Comparison of ENCODE assay signal across 7 cellular contexts in the genomic region with DNA sequence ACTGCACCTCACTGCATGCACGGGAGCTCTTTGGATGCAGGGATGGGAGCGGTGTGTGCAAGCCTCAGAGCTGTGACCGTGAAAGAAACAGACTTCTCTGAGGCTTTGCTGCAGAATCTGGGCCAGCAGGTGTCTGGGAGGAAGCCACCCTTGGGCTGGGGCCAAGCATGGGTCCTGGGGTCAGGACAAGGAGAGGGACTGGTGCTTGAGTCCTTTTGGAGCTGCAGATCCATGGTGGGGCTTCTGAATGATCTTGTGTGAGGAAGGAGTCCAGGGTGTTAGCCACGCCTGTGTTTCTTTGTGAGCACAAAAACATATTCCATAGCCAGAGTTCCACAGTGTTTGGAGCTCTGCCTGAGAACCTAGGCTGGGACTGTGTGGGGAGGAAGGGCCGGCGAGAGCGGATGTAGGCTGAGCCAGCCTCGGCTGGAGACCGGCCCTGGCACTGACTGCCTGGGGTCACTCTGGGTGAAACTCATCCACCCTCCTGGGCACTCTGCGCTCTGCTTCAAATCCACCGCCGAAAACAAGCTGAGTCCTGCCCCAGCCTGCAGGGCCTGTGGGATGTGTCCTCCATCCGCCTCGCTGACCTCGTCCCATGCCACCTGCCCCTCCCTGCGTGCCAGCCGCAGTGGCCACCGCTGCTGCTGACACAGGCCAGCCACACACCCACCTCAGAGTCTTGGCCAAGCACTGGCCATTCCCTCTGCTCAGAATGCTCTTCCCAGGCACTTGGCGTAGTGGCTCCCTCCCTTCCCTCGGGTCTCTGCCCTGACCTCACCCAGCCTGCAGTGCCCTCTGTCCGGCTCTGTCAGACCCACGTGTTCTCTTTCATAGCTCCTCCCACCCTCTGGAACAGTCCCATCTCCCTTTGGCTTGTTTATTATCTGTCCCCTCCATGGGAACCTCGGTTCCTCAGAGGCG. TPM values are rescaled to one million over a fixed set of nuclear protein-coding genes. Genes with fewer than 3 reads are reported as not detected.
DNase-seq lines count a peak whose midpoint lies in the region; FAIRE-seq and TF ChIP-seq lines count a peak whose summit lies in the region.

No MANE protein-coding gene starts in this region.

- FAIRE-seq in RCC 7860 (lab: Jason Lieb, UNC), result peak; percentile 86

- H3K9me3 ChIP-seq in esophagus squamous epithelium (no peaks in the 10 kb centered on the region), muscle layer of colon (ENCODE audit: low read length) (no peaks in the 10 kb centered on the region)

- TF ChIP-seq CTCF in esophagus squamous epithelium (IDR thresholded peaks at IDR 0.05), result peak in 1 of 6 experiments; percentile 6

- DNase-seq in RCC 7860 (ENCODE audit: low spot score), result peak; percentile 88
- DNase-seq in esophagus squamous epithelium (lab: John Stamatoyannopoulos, UW), result no peak
- peak; percentile 86 for DNase-seq in ureter (ENCODE audit: low spot score)
- DNase-seq in NCI-H524 treated with DMSO at 0.1 percent for 48 hours (lab: John Stamatoyannopoulos, UW), result no peak
- no peak for DNase-seq in iPS-NIHi11 (ENCODE audit: low spot score)
- DNase-seq in NCI-H2029 treated with DMSO at 0.1 percent for 48 hours (lab: John Stamatoyannopoulos, UW), result no peak

- H3K27me3 ChIP-seq in esophagus squamous epithelium (no peaks in the 10 kb centered on the region), muscle layer of colon (ENCODE audit: control insufficient read depth in 1 of 2, insufficient read depth in 2 of 2, low read length in 2 of 2) (no peaks in the 10 kb centered on the region)

- H3K9ac ChIP-seq in muscle layer of colon (ENCODE audit: low read length), result peak overlapping the region; percentile 35

- H3K4me3 ChIP-seq in esophagus squamous epithelium, result peak overlapping the region in 2 of 4 donors; percentile 16 to 48
- peak overlapping the region in 1 of 2 donors; percentile 23 for H3K4me3 ChIP-seq in muscle layer of colon (ENCODE audit: low read depth in 1 of 2, low read length in 2 of 2)

- H3K4me1 ChIP-seq in esophagus squamous epithelium, result peaks cover 44 to 83% (median 59%) of the 10 kb centered on the region in 3 donors
- H3K4me1 ChIP-seq in muscle layer of colon (ENCODE audit: insufficient read depth, low read length), result peaks cover 47% of the 10 kb centered on the region

- no peaks in the 10 kb centered on the region for H3K36me3 ChIP-seq in esophagus squamous epithelium
- no peaks in the 10 kb centered on the region for H3K36me3 ChIP-seq in muscle layer of colon (ENCODE audit: insufficient read depth, low read length)

- TF ChIP-seq POLR2A in esophagus squamous epithelium (IDR thresholded peaks at IDR 0.05), result peak in 2 of 4 donors; percentile 6 to 16

- WGBS in esophagus squamous epithelium, 2 donors, result 30 to 42% methylated on average over 10 to 13 of the region's 24 CpGs

- peak overlapping the region; percentile 82 to 94 (median 92) for H3K27ac ChIP-seq in esophagus squamous epithelium
- H3K27ac ChIP-seq in muscle layer of colon (ENCODE audit: low read depth, low read length), result peak overlapping the region; percentile 97

- intact Hi-C loops in esophagus squamous epithelium (cut with DNase I), result loop anchor here (10.0 kb wide), 1 partner anchor 86 kb away; a partner anchor contains a TSS

RNA-seq across cellular contexts. Expression of a gene that starts 26.7 kb away (rescaled TPM):
- total RNA-seq in esophagus squamous epithelium (10 to 100 TPM; 50.9 to 83.0 (median 65.5) TPM), ureter (140 TPM)

Comparison
In these comparisons a context has a peak if more than half of its experiments do, and no peak if none do; other contexts are left out.
1. DNase-seq: peak in RCC 7860 (single experiment) and ureter (single experiment); none in esophagus squamous epithelium (single experiment), NCI-H524 treated with DMSO at 0.1 percent for 48 hours (single experiment), iPS-NIHi11 (single experiment) and NCI-H2029 treated with DMSO at 0.1 percent for 48 hours (single experiment).